In genomic region chr1:117559985-117560384, GRCh38 we compare ENCODE assay signal across 29 cellular contexts.
"Had no signal": no experiment of that assay in that cellular context is flagged by ENCODE, and none has a peak within 500 bp of the region (broad histone marks: within the 10 kb centered on the region; RNA-seq: fewer than 3 reads in every experiment).

No MANE protein-coding gene starts in this region.

- DNase-seq: stimulated activated CD4-positive, alpha-beta T cell treated with anti-CD3 and anti-CD28 coated beads, Interleukin-2, amount 100 ng/mL, for 48 hours; stimulated activated CD4-positive, alpha-beta T cell treated with anti-CD3 and anti-CD28 coated beads, Interleukin-4, amount 100 ng/mL, for 1 hour; stimulated activated CD4-positive, alpha-beta T cell treated with anti-CD3 and anti-CD28 coated beads, Interleukin-4, amount 100 ng/mL, for 24 hours; stimulated activated CD4-positive, alpha-beta T cell treated with anti-CD3 and anti-CD28 coated beads, Interleukin-4, amount 100 ng/mL, for 4 hours; stimulated activated CD8-positive, alpha-beta memory T cell treated with anti-CD3 and anti-CD28 coated beads, Interleukin-4, amount 100 ng/mL, for 48 hours; stimulated activated naive B cell treated with anti-CD40 and anti-IgM and Interleukin-4, amounts not matched to agents 10 μg/mL and 1 μg/mL and 100 μg/mL, for 72 hours; stimulated activated naive CD4-positive, alpha-beta T cell; stimulated activated naive CD4-positive, alpha-beta T cell treated with Interleukin-2 at 50 U/mL for 16 hours; stimulated activated naive CD8-positive, alpha-beta T cell treated with anti-CD3 and anti-CD28 coated beads, Interleukin-15, amount 100 ng/mL, for 72 hours; stimulated activated naive CD8-positive, alpha-beta T cell treated with anti-CD3 and anti-CD28 coated beads, Interleukin-15, Interleukin-2, amounts not matched to agents 100 U/mL and 50 U/mL, for 24 hours; stomach; substantia nigra; testis; thyroid gland; tibial artery; transverse colon; trophoblast cell; upper lobe of left lung; upper lobe of right lung; uterus had no signal

- H3K4me3 Mint-ChIP-seq: stimulated activated effector memory CD8-positive, alpha-beta T cell treated with anti-CD3 and anti-CD28 coated beads, Interleukin-12 subunit alpha, Interleukin-12 subunit beta, amount 100 ng/mL, for 72 hours; stimulated activated memory B cell treated with anti-CD40 and anti-IgM and Interleukin-4, amounts not matched to agents 10 μg/mL and 1 μg/mL and 100 μg/mL, for 72 hours; stimulated activated naive B cell treated with anti-CD40 and anti-IgM and Interleukin-4, amounts not matched to agents 10 μg/mL and 1 μg/mL and 100 μg/mL, for 72 hours; stimulated activated naive CD8-positive, alpha-beta T cell treated with anti-CD3 and anti-CD28 coated beads, Interleukin-15, amount 100 ng/mL, for 72 hours; stimulated activated naive CD8-positive, alpha-beta T cell treated with anti-CD3 and anti-CD28 coated beads, Interleukin-15, Interleukin-2, amounts not matched to agents 100 ng/mL and 50 ng/mL, for 24 hours; type B pancreatic cell had no signal

- H3K27ac ChIP-seq: stomach, suprapubic skin, testis, thoracic aorta, thyroid gland, tibial artery, tibial nerve, transverse colon, upper lobe of left lung, upper lobe of right lung, uterus, vagina had no signal

- H3K4me3 ChIP-seq: stomach, suprapubic skin, testis, thoracic aorta, thyroid gland, tibial artery, tibial nerve, transverse colon, upper lobe of left lung, upper lobe of right lung, uterus, vagina had no signal

- H3K4me1 ChIP-seq: suprapubic skin, testis, upper lobe of right lung, uterus, vagina had no signal

- H3K27me3 ChIP-seq: stomach, suprapubic skin, testis, thyroid gland, tibial artery, tibial nerve, transverse colon, upper lobe of left lung, upper lobe of right lung, uterus, vagina had no signal

- H3K27ac Mint-ChIP-seq: stimulated activated effector memory CD8-positive, alpha-beta T cell treated with anti-CD3 and anti-CD28 coated beads, Interleukin-12 subunit alpha, Interleukin-12 subunit beta, amount 100 ng/mL, for 72 hours; stimulated activated memory B cell treated with anti-CD40 and anti-IgM and Interleukin-4, amounts not matched to agents 10 μg/mL and 1 μg/mL and 100 μg/mL, for 72 hours; stimulated activated naive B cell treated with anti-CD40 and anti-IgM and Interleukin-4, amounts not matched to agents 10 μg/mL and 1 μg/mL and 100 μg/mL, for 72 hours; stimulated activated naive CD8-positive, alpha-beta T cell treated with anti-CD3 and anti-CD28 coated beads, Interleukin-15, amount 100 ng/mL, for 72 hours; stimulated activated naive CD8-positive, alpha-beta T cell treated with anti-CD3 and anti-CD28 coated beads, Interleukin-15, Interleukin-2, amounts not matched to agents 100 ng/mL and 50 ng/mL, for 24 hours; type B pancreatic cell had no signal

- FAIRE-seq: urothelium cell line had no signal

- H3K36me3 Mint-ChIP-seq: stimulated activated effector memory CD8-positive, alpha-beta T cell treated with anti-CD3 and anti-CD28 coated beads, Interleukin-12 subunit alpha, Interleukin-12 subunit beta, amount 100 ng/mL, for 72 hours; type B pancreatic cell had no signal

- ATAC-seq: stimulated activated effector memory CD8-positive, alpha-beta T cell treated with anti-CD3 and anti-CD28 coated beads, Interleukin-12 subunit alpha, Interleukin-12 subunit beta, amount 100 ng/mL, for 72 hours; stimulated activated memory B cell treated with anti-CD40 and anti-IgM and Interleukin-4, amounts not matched to agents 10 μg/mL and 1 μg/mL and 100 μg/mL, for 72 hours; stimulated activated naive B cell treated with anti-CD40 and anti-IgM and Interleukin-4, amounts not matched to agents 10 μg/mL and 1 μg/mL and 100 μg/mL, for 72 hours; stimulated activated naive CD8-positive, alpha-beta T cell treated with anti-CD3 and anti-CD28 coated beads, Interleukin-15, amount 100 ng/mL, for 72 hours; stimulated activated naive CD8-positive, alpha-beta T cell treated with anti-CD3 and anti-CD28 coated beads, Interleukin-15, Interleukin-2, amounts not matched to agents 100 U/mL and 50 U/mL, for 24 hours; upper lobe of right lung had no signal

- H3K36me3 ChIP-seq: stomach, suprapubic skin, thoracic aorta, thyroid gland, tibial artery, tibial nerve, transverse colon, upper lobe of left lung, upper lobe of right lung, uterus, vagina had no signal

- H3K27me3 Mint-ChIP-seq: type B pancreatic cell had no signal

- H3K9me3 ChIP-seq: suprapubic skin, testis, thoracic aorta, thyroid gland, tibial artery, transverse colon, upper lobe of left lung, upper lobe of right lung, uterus, vagina had no signal

- H3K9me3 Mint-ChIP-seq: type B pancreatic cell had no signal
